In genomic region chr1:66330711-66331110, GRCh38 we compare ENCODE assay signal across 8 cellular contexts.
DNase-seq lines count a peak whose midpoint lies in the region; ATAC-seq and TF ChIP-seq lines count a peak whose summit lies in the region.

No MANE protein-coding gene starts in this region.

- peaks cover 8% of the 10 kb centered on the region for H3K79me2 ChIP-seq in mesendoderm (ENCODE audit: control insufficient read depth, insufficient read depth, low read length)

- no peak overlapping the region for H3K56ac ChIP-seq in mesendoderm (ENCODE audit: low read length)

- H3K4me3 ChIP-seq in AG10803 (ENCODE audit: low read length) (no peak overlapping the region), mesendoderm (ENCODE audit: low read length) (no peak overlapping the region)

- no peak overlapping the region for H3K27ac ChIP-seq in mesendoderm (ENCODE audit: low read depth, low read length)

- H2BK120ac ChIP-seq in mesendoderm (ENCODE audit: low read depth, low read length): no peak overlapping the region

- no peak overlapping the region for H3K18ac ChIP-seq in mesendoderm (ENCODE audit: low read length)

- H3K79me1 ChIP-seq in mesendoderm (ENCODE audit: low read length): no peaks in the 10 kb centered on the region

- no peak overlapping the region for H3K9ac ChIP-seq in mesendoderm (ENCODE audit: low read length)

- H3K4me1 Mint-ChIP-seq in HFFc6 (ENCODE audit: low read depth): peaks cover 43% of the 10 kb centered on the region
- H3K4me1 Mint-ChIP-seq in activated T-helper 2 cell treated with anti-CD3 and anti-CD28 coated beads, Interferon-gamma antibody, Interleukin-2, Interleukin-4, amounts not matched to agents 10 μg/mL and 5 μg/mL and 100 μg/mL, durations not matched to agents 14 hours and 24 hours and 36 hours (ENCODE audit: low read depth): peaks cover 52% of the 10 kb centered on the region

- no peaks in the 10 kb centered on the region for H3K9me3 Mint-ChIP-seq in HFFc6
- H3K9me3 Mint-ChIP-seq in activated T-helper 2 cell treated with anti-CD3 and anti-CD28 coated beads, Interferon-gamma antibody, Interleukin-2, Interleukin-4, amounts not matched to agents 10 μg/mL and 5 μg/mL and 100 μg/mL, durations not matched to agents 14 hours and 24 hours and 36 hours: no peaks in the 10 kb centered on the region

- peak overlapping the region; percentile 96 for H3K27ac Mint-ChIP-seq in HFFc6
- peak overlapping the region; percentile 66 for H3K27ac Mint-ChIP-seq in activated T-helper 2 cell treated with anti-CD3 and anti-CD28 coated beads, Interferon-gamma antibody, Interleukin-2, Interleukin-4, amounts not matched to agents 10 μg/mL and 5 μg/mL and 100 μg/mL, durations not matched to agents 14 hours and 24 hours and 36 hours

- no peak for ATAC-seq in GM18517 (IDR thresholded peaks at IDR 0.05; ENCODE audit: unreplicated experiment)
- no peak for ATAC-seq in GM21723 (IDR thresholded peaks at IDR 0.05; ENCODE audit: unreplicated experiment)
- ATAC-seq in GM21526 (IDR thresholded peaks at IDR 0.05; ENCODE audit: low FRiP score, unreplicated experiment): no peak

- H3K27me3 Mint-ChIP-seq in HFFc6 (ENCODE audit: insufficient read depth): peaks cover 6% of the 10 kb centered on the region
- H3K27me3 Mint-ChIP-seq in activated T-helper 2 cell treated with anti-CD3 and anti-CD28 coated beads, Interferon-gamma antibody, Interleukin-2, Interleukin-4, amounts not matched to agents 10 μg/mL and 5 μg/mL and 100 μg/mL, durations not matched to agents 14 hours and 24 hours and 36 hours (ENCODE audit: low read depth): no peaks in the 10 kb centered on the region

- no peak overlapping the region for H2AK5ac ChIP-seq in mesendoderm (ENCODE audit: low read length)

- H3K4ac ChIP-seq in mesendoderm (ENCODE audit: low read depth, low read length): peak overlapping the region; percentile 20

- H2BK15ac ChIP-seq in mesendoderm (replicated peaks; ENCODE audit: low read depth): no peak overlapping the region

- H3K27me3 ChIP-seq in mesendoderm (ENCODE audit: insufficient read depth, low read length, poor library complexity): no peaks in the 10 kb centered on the region

- DNase-seq in AG10803 (ENCODE audit: low read depth): peak; percentile 76
- DNase-seq in HFFc6: no peak
- no peak for DNase-seq in activated T-helper 2 cell treated with anti-CD3 and anti-CD28 coated beads, Interferon-gamma antibody, Interleukin-2, Interleukin-4, amounts not matched to agents 10 μg/mL and 5 μg/mL and 100 μg/mL, durations not matched to agents 14 hours and 24 hours and 36 hours (ENCODE audit: low spot score)
- no peak for DNase-seq in mesendoderm
- no peak for DNase-seq in anterior cingulate cortex (lab: John Stamatoyannopoulos, UW)

- H2BK5ac ChIP-seq in mesendoderm (ENCODE audit: low read length): no peak overlapping the region

- peaks cover 37% of the 10 kb centered on the region for H3K36me3 Mint-ChIP-seq in HFFc6 (ENCODE audit: low read depth)
- H3K36me3 Mint-ChIP-seq in activated T-helper 2 cell treated with anti-CD3 and anti-CD28 coated beads, Interferon-gamma antibody, Interleukin-2, Interleukin-4, amounts not matched to agents 10 μg/mL and 5 μg/mL and 100 μg/mL, durations not matched to agents 14 hours and 24 hours and 36 hours (ENCODE audit: low read depth): peaks cover 25% of the 10 kb centered on the region

- no peaks in the 10 kb centered on the region for H3K36me3 ChIP-seq in mesendoderm (ENCODE audit: control insufficient read depth, insufficient read depth, low read length)

- peak overlapping the region; percentile 36 for H3K4me3 Mint-ChIP-seq in HFFc6
- peak overlapping the region; percentile 62 for H3K4me3 Mint-ChIP-seq in activated T-helper 2 cell treated with anti-CD3 and anti-CD28 coated beads, Interferon-gamma antibody, Interleukin-2, Interleukin-4, amounts not matched to agents 10 μg/mL and 5 μg/mL and 100 μg/mL, durations not matched to agents 14 hours and 24 hours and 36 hours (ENCODE audit: low read depth)

- no peak overlapping the region for H3K4me2 ChIP-seq in mesendoderm (ENCODE audit: low read length)

- H3K4me1 ChIP-seq in mesendoderm (ENCODE audit: control insufficient read depth, low read depth, low read length): peaks cover 9% of the 10 kb centered on the region

- H4K5ac ChIP-seq in mesendoderm (ENCODE audit: low read length): no peak overlapping the region

- no peak overlapping the region for H3K23ac ChIP-seq in mesendoderm (ENCODE audit: low read length)

- no CpG with 5 or more reads among the region's 4 CpGs for WGBS in mesendoderm (ENCODE audit: extremely low coverage, insufficient coverage, low lambda C conversion rate)

- H4K8ac ChIP-seq in mesendoderm (ENCODE audit: low read depth, low read length): no peak overlapping the region

- intact Hi-C loops in activated T-helper 2 cell treated with anti-CD3 and anti-CD28 coated beads, Interferon-gamma antibody, Interleukin-2, Interleukin-4, amounts not matched to agents 10 μg/mL and 5 μg/mL and 100 μg/mL, durations not matched to agents 14 hours and 24 hours and 36 hours (cut with micrococcal nuclease): loop anchor here (1.0 to 10.0 kb wide), 2 partner anchors 29 to 114 kb away; no protein-coding TSS in a partner anchor

- TF ChIP-seq CTCF in AG10803 (conservative IDR thresholded peaks at IDR 0.05; ENCODE audit: low read length) (no peak), HFFc6 (IDR thresholded peaks at IDR 0.05) (no peak)
